8 cellular contexts compared by ENCODE assay signal in the genomic region with DNA sequence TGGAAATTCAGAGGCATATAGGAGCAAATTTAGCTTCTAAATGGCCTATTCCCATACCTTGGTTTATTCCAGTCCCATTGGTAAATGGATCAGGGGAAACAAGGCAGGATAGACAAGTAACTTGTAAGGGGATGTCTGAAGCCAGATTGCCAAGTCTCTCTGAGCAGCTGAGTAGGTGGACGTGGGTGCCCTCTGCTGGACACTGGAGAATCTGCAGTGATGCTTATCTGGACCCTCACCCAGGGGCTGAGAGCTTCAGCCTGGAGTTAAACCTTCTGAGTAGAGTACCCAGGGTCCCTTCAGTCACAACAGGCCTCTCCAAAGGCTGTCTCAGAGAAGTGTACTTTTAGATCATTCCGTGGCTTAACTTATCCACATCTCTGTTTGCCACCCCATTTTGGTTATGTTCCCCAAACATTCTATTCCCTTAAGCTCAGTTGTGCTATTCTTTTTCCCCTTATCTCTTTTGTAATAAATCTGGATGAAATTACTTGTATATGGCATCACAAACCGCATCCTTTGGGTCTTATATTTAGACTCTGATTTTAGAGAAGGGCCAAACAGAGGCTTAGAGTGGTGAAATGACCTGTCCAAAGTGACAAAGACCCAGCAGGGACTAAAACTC.
DNase-seq lines count a peak whose midpoint lies in the region; ATAC-seq and TF ChIP-seq lines count a peak whose summit lies in the region.

No MANE protein-coding gene starts in this region.

- H2AFZ ChIP-seq in neural progenitor cell (replicated peaks): no peak overlapping the region

- H3K4me1 Mint-ChIP-seq in CD14-positive monocyte (no peaks in the 10 kb centered on the region), neural progenitor cell (no peaks in the 10 kb centered on the region)

- TF ChIP-seq CTCF in CD14-positive monocyte (IDR thresholded peaks at IDR 0.05): peak; percentile 82
- TF ChIP-seq CTCF in neural progenitor cell (IDR thresholded peaks at IDR 0.05): peak; percentile 93
- peak; percentile 28 to 84 for TF ChIP-seq CTCF in suprapubic skin (IDR thresholded peaks at IDR 0.05)

- no peaks in the 10 kb centered on the region for H3K9me3 ChIP-seq in neural progenitor cell (ENCODE audit: low read depth)
- H3K9me3 ChIP-seq in suprapubic skin: no peaks in the 10 kb centered on the region

- no peak overlapping the region for H3K4me3 ChIP-seq in neural progenitor cell
- H3K4me3 ChIP-seq in suprapubic skin: no peak overlapping the region

- no peak overlapping the region for H3K27ac Mint-ChIP-seq in CD14-positive monocyte
- no peak overlapping the region for H3K27ac Mint-ChIP-seq in neural progenitor cell

- no peaks in the 10 kb centered on the region for H3K36me3 ChIP-seq in neural progenitor cell
- no peaks in the 10 kb centered on the region for H3K36me3 ChIP-seq in suprapubic skin

- TF ChIP-seq POLR2A in suprapubic skin (IDR thresholded peaks at IDR 0.05): no peak

- H3K79me2 ChIP-seq in neural progenitor cell (ENCODE audit: low read depth): no peaks in the 10 kb centered on the region

- H3K27me3 Mint-ChIP-seq in CD14-positive monocyte (ENCODE audit: low read depth in 3 of 3) (no peaks in the 10 kb centered on the region), neural progenitor cell (ENCODE audit: insufficient read depth, low read depth) (peaks cover 8% of the 10 kb centered on the region)

- WGBS in suprapubic skin: 20% methylated on average over 3 of the region's 3 CpGs

- H3K27me3 ChIP-seq in neural progenitor cell (peaks cover 11% of the 10 kb centered on the region), suprapubic skin (no peaks in the 10 kb centered on the region)

- H3K9me3 Mint-ChIP-seq in CD14-positive monocyte (no peaks in the 10 kb centered on the region), neural progenitor cell (no peaks in the 10 kb centered on the region)

- peak; percentile 71 for ATAC-seq in GM19324 (IDR thresholded peaks at IDR 0.05; ENCODE audit: low FRiP score, unreplicated experiment)
- peak; percentile 67 for ATAC-seq in HG03457 (IDR thresholded peaks at IDR 0.05; ENCODE audit: unreplicated experiment)

- no peak overlapping the region for H3K27ac ChIP-seq in neural progenitor cell
- H3K27ac ChIP-seq in suprapubic skin: no peak overlapping the region

- H3K4me1 ChIP-seq in neural progenitor cell: no peaks in the 10 kb centered on the region
- no peaks in the 10 kb centered on the region for H3K4me1 ChIP-seq in suprapubic skin

- DNase-seq in CD14-positive monocyte (ENCODE audit: low spot score) (no peak), OCI-M1 (lab: John Stamatoyannopoulos, UW) (peak; percentile 81), activated T-cell treated with anti-CD3 and anti-CD28 coated beads for 48 hours (ENCODE audit: low read depth) (peak; percentile 49), fibroblast of gingiva (ENCODE audit: low read depth) (peak; percentile 14), neural progenitor cell (ENCODE audit: low spot score) (peak; percentile 77), suprapubic skin (ENCODE audit: low spot score in 2 of 2) (no peak)

- no peak overlapping the region for H3K4me2 ChIP-seq in neural progenitor cell

- no peaks in the 10 kb centered on the region for H3F3A ChIP-seq in neural progenitor cell (ENCODE audit: low read depth)

- intact Hi-C loops in CD14-positive monocyte (cut with micrococcal nuclease): no loop called here

- no peak for TF ChIP-seq EP300 in suprapubic skin (IDR thresholded peaks at IDR 0.05)

- H3K36me3 Mint-ChIP-seq in CD14-positive monocyte: no peaks in the 10 kb centered on the region
- H3K36me3 Mint-ChIP-seq in neural progenitor cell: no peaks in the 10 kb centered on the region

- H3K4me3 Mint-ChIP-seq in CD14-positive monocyte: no peak overlapping the region
- H3K4me3 Mint-ChIP-seq in neural progenitor cell: no peak overlapping the region

- H3K9ac ChIP-seq in neural progenitor cell: no peak overlapping the region

- no peaks in the 10 kb centered on the region for H4K20me1 ChIP-seq in neural progenitor cell (ENCODE audit: low read depth)

Comparison
In these comparisons a context has a peak if more than half of its experiments do, and no peak if none do; other contexts are left out.
1. DNase-seq: peak in OCI-M1 (single experiment), activated T-cell treated with anti-CD3 and anti-CD28 coated beads for 48 hours (single experiment), fibroblast of gingiva (single experiment) and neural progenitor cell (single experiment); none in CD14-positive monocyte (single experiment) and suprapubic skin (0 of 2).
2. Peak in every context shown above with its lines, with median percentiles within 50 percentile points of each other: CTCF ChIP-seq.